Comparison of ENCODE assay signal across 10 cellular contexts in the genomic region with DNA sequence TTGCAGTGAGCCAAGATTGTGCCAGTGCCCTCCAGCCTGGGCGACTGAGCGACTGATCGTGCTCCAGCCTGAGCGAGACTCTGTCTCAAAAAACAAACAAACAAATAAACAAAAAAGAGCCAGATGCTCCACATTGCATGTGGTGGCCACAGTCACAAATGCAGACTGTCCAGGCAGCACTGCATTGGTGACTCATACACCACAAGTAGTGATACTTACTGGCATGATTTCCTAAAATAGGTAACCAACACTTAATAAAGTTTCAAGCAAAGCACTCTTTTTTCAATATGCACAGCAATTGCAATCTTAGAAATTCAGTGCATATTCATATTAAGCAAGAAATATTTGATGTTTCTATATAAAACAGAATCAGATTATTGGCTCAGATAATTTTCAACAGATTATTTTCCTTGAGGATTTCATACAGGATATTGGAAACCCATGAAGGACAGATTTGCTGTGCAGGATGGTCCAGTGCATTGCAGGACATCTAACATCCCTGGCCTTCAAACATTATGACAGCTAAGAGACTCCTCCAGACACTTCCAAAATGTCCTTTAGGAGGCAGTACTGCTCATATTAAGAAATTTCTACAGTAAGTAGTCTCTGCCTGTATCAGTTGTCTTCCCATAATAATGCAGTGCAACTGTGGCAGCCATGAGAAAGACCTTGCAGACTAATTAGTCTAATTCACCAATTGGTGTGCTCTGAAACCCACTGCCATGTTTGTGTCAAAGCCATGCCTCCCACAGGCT. TPM values are rescaled to one million over a fixed set of nuclear protein-coding genes. Genes with fewer than 3 reads are reported as not detected.
DNase-seq lines count a peak whose midpoint lies in the region; ATAC-seq, FAIRE-seq and TF ChIP-seq lines count a peak whose summit lies in the region.
"Had no signal": no experiment of that assay in that cellular context is flagged by ENCODE, and none has a peak within 500 bp of the region (broad histone marks: within the 10 kb centered on the region; RNA-seq: fewer than 3 reads in every experiment).

No MANE protein-coding gene starts in this region.

- intact Hi-C loops in A673 (cut with micrococcal nuclease; ENCODE audit: unreplicated experiment) = no loop called here
- intact Hi-C loops in PC-3 (cut with micrococcal nuclease) = no loop called here

- peaks cover 4% of the 10 kb centered on the region for H3K27me3 Mint-ChIP-seq in activated naive CD4-positive, alpha-beta T cell treated with anti-CD3 and anti-CD28 coated beads, Interleukin-2, amount 10 ng/mL, durations not matched to agents 7 days and 5 days
- H3K27me3 Mint-ChIP-seq: activated naive CD8-positive, alpha-beta T cell treated with anti-CD3 and anti-CD28 coated beads, Interleukin-2, amount 50 U/mL, for 24 hours had no signal

- no peaks in the 10 kb centered on the region for H3F3A ChIP-seq in PC-3 (ENCODE audit: low read length, unreplicated experiment)

- DNase-seq in A673 (ENCODE audit: low spot score) (peak; percentile 37), PC-3 (peak; percentile 60), erythroblast (lab: John Stamatoyannopoulos, UW) (peak; percentile 52 to 61), NCI-H748 treated with DMSO at 0.1 percent for 48 hours (lab: John Stamatoyannopoulos, UW) (no peak), GM19239 (ENCODE audit: insufficient read length, low spot score) (no peak), H7 (no peak)
- DNase-seq in activated naive CD4-positive, alpha-beta T cell treated with anti-CD3 and anti-CD28 coated beads, Interleukin-2, amount 10 ng/mL, durations not matched to agents 7 days and 5 days = no peak
- DNase-seq: activated naive CD8-positive, alpha-beta T cell treated with anti-CD3 and anti-CD28 coated beads, Interleukin-2, amount 50 U/mL, for 24 hours had no signal

- H3K9me2 ChIP-seq in PC-3 (replicated peaks; ENCODE audit: low read length) = no peaks in the 10 kb centered on the region

- H2AFZ ChIP-seq in PC-3 (ENCODE audit: low read length) = no peak overlapping the region

- no peak overlapping the region for H3K4me3 Mint-ChIP-seq in activated naive CD4-positive, alpha-beta T cell treated with anti-CD3 and anti-CD28 coated beads, Interleukin-2, amount 10 ng/mL, durations not matched to agents 7 days and 5 days
- H3K4me3 Mint-ChIP-seq: activated naive CD8-positive, alpha-beta T cell treated with anti-CD3 and anti-CD28 coated beads, Interleukin-2, amount 50 U/mL, for 24 hours had no signal

- H3K4me2 ChIP-seq in PC-3 (ENCODE audit: low read length) = no peak overlapping the region

- H3K27ac ChIP-seq in A673 (ENCODE audit: low read depth, low read length, poor library complexity, severe bottlenecking) (no peak overlapping the region), PC-3 (ENCODE audit: low read length) (no peak overlapping the region)

- H3K9me3 Mint-ChIP-seq in activated naive CD4-positive, alpha-beta T cell treated with anti-CD3 and anti-CD28 coated beads, Interleukin-2, amount 10 ng/mL, durations not matched to agents 7 days and 5 days = no peaks in the 10 kb centered on the region
- H3K9me3 Mint-ChIP-seq: activated naive CD8-positive, alpha-beta T cell treated with anti-CD3 and anti-CD28 coated beads, Interleukin-2, amount 50 U/mL, for 24 hours had no signal

- no peaks in the 10 kb centered on the region for H3K79me2 ChIP-seq in PC-3 (ENCODE audit: low read length)

- H3K4me1 ChIP-seq in A673 (ENCODE audit: insufficient read depth, low read length, poor library complexity, severe bottlenecking) (no peaks in the 10 kb centered on the region), PC-3 (ENCODE audit: insufficient read depth, low read length) (peaks cover 18% of the 10 kb centered on the region)

- no peak for FAIRE-seq in GM19239 (lab: Jason Lieb, UNC)
- FAIRE-seq: G401.6 had no signal

- peak; percentile 64 for ATAC-seq in PC-3
- ATAC-seq: activated naive CD8-positive, alpha-beta T cell treated with anti-CD3 and anti-CD28 coated beads, Interleukin-2, amount 50 U/mL, for 24 hours had no signal

- H3K27me3 ChIP-seq in A673 (replicated peaks; ENCODE audit: insufficient read depth, low read depth, low read length, poor library complexity) = no peaks in the 10 kb centered on the region
- H3K27me3 ChIP-seq in PC-3 (ENCODE audit: low read length) = no peaks in the 10 kb centered on the region
- no peaks in the 10 kb centered on the region for H3K27me3 ChIP-seq in H7 (ENCODE audit: control insufficient read depth, insufficient read depth, low read length)

- no peaks in the 10 kb centered on the region for H3K9me3 ChIP-seq in A673 (ENCODE audit: low read depth, low read length, poor library complexity, severe bottlenecking)
- no peaks in the 10 kb centered on the region for H3K9me3 ChIP-seq in PC-3 (ENCODE audit: low read length)

- POLR2A ChIA-PET in A673 (lab: Charles Lee; ENCODE audit: low non-redundant PET) (no interaction called here), PC-3 (lab: Charles Lee; ENCODE audit: unreplicated experiment) (no interaction called here)

- no peaks in the 10 kb centered on the region for H3K36me3 Mint-ChIP-seq in activated naive CD4-positive, alpha-beta T cell treated with anti-CD3 and anti-CD28 coated beads, Interleukin-2, amount 10 ng/mL, durations not matched to agents 7 days and 5 days

- H3K36me3 ChIP-seq in A673 (ENCODE audit: insufficient read depth, low read length, poor library complexity, severe bottlenecking) (no peaks in the 10 kb centered on the region), PC-3 (ENCODE audit: low read depth, low read length) (no peaks in the 10 kb centered on the region), H7 (replicated peaks; ENCODE audit: control insufficient read depth, insufficient read depth, low read length) (no peaks in the 10 kb centered on the region)

- no peak overlapping the region for H3K27ac Mint-ChIP-seq in activated naive CD4-positive, alpha-beta T cell treated with anti-CD3 and anti-CD28 coated beads, Interleukin-2, amount 10 ng/mL, durations not matched to agents 7 days and 5 days
- H3K27ac Mint-ChIP-seq: activated naive CD8-positive, alpha-beta T cell treated with anti-CD3 and anti-CD28 coated beads, Interleukin-2, amount 50 U/mL, for 24 hours had no signal

- no peak overlapping the region for H3K9ac ChIP-seq in PC-3 (ENCODE audit: low read length)

- no peak for TF ChIP-seq POLR2A in erythroblast (IDR thresholded peaks at IDR 0.05; ENCODE audit: low read length)

- no peaks in the 10 kb centered on the region for H4K20me1 ChIP-seq in PC-3 (ENCODE audit: low read length)

- H3K4me3 ChIP-seq in A673 (ENCODE audit: low read depth, low read length, poor library complexity, severe bottlenecking) (no peak overlapping the region), PC-3 (ENCODE audit: low read length) (no peak overlapping the region), H7 (ENCODE audit: insufficient read depth, low read depth, low read length) (no peak overlapping the region)

- CTCF ChIA-PET in A673 (lab: Charles Lee) = interaction anchor here (0.6 kb wide), 2 partner anchors 138 to 214 kb away, joined by 3 to 4 read pairs; no protein-coding TSS in a partner anchor
- CTCF ChIA-PET in PC-3 (lab: Charles Lee) = no interaction called here
- CTCF ChIA-PET in activated naive CD4-positive, alpha-beta T cell treated with anti-CD3 and anti-CD28 coated beads, Interleukin-2, amount 10 ng/mL, durations not matched to agents 7 days and 5 days (lab: Charles Lee) = interaction anchor here (0.6 to 3.4 kb wide), 8 partner anchors 9 to 64 kb away, joined by 3 to 17 read pairs (median 4); no protein-coding TSS in a partner anchor

- TF ChIP-seq CTCF in A673 (conservative IDR thresholded peaks at IDR 0.05; ENCODE audit: low read depth, low read length) (peak; percentile 54), GM12872 (IDR thresholded peaks at IDR 0.05; ENCODE audit: insufficient read depth, low read depth, low read length) (peak; percentile 33; the same call in 1 of the 3 replicates), PC-3 (conservative IDR thresholded peaks at IDR 0.05; ENCODE audit: low read depth, low read length) (peak; percentile 39)

- peaks cover 28% of the 10 kb centered on the region for H3K4me1 Mint-ChIP-seq in activated naive CD4-positive, alpha-beta T cell treated with anti-CD3 and anti-CD28 coated beads, Interleukin-2, amount 10 ng/mL, durations not matched to agents 7 days and 5 days

- BruUV-seq in A673 (replicated peaks; lab: Mats Ljungman, UMichigan) (no TSS peak), PC-3 (replicated peaks; lab: Mats Ljungman, UMichigan) (no TSS peak)

RNA-seq across cellular contexts. Expression of gene SLC1A4, which starts 10.5 kb away (rescaled TPM):
- total RNA-seq in A673 (2021) = 69.5 and 78.1 TPM in 2 replicates
- total RNA-seq in PC-3 (2014; rRNA removed) = 8.2 and 9.1 TPM in 2 replicates
- 0.85 and 2.5 TPM in 2 replicates for total RNA-seq in H7 (2014; rRNA removed; shearing (Covaris generic))

Comparison
In these comparisons a context has a peak if more than half of its experiments do, and no peak if none do; other contexts are left out.
1. DNase-seq: peak in A673 (single experiment), PC-3 (single experiment) and erythroblast (2 of 2); none in NCI-H748 treated with DMSO at 0.1 percent for 48 hours (single experiment), GM19239 (single experiment), H7 (single experiment) and activated naive CD4-positive, alpha-beta T cell treated with anti-CD3 and anti-CD28 coated beads, Interleukin-2, amount 10 ng/mL, durations not matched to agents 7 days and 5 days (single experiment).
2. Peak in every context shown above with its lines, with median percentiles within 50 percentile points of each other: CTCF ChIP-seq.